In genomic region chr14:70809238-70810214, GRCh38 we compare ENCODE assay signal across 8 cellular contexts. TPM values are rescaled to one million over a fixed set of nuclear protein-coding genes. Genes with fewer than 3 reads are reported as not detected.
DNase-seq lines count a peak whose midpoint lies in the region; ATAC-seq and TF ChIP-seq lines count a peak whose summit lies in the region.

Gene MAP3K9 (minus strand): TSS chr14:70809513. CDS start chr14:70809171, 342 bp downstream.

- ATAC-seq in GM18505 (IDR thresholded peaks at IDR 0.05; ENCODE audit: unreplicated experiment) = peak; percentile 81
- ATAC-seq in HG02938 (IDR thresholded peaks at IDR 0.05; ENCODE audit: unreplicated experiment) = peak; percentile 83
- peak; percentile 90 to 92 for ATAC-seq in gastrocnemius medialis

- in situ Hi-C loops in gastrocnemius medialis (cut with MboI; ENCODE audit: low sequenced_read_pairs in 4 of 4) = loop anchor here in 3 of 4 donors (10.0 to 25.0 kb wide), 4 partner anchors 153 to 205 kb away; partner anchors contain the start of gene MED6 (in 1 of the 3)

- intact Hi-C loops in gastrocnemius medialis (cut with DNase I; ENCODE audit: low total_unique reads) = loop anchor here (1.0 to 5.0 kb wide), 4 partner anchors 8 to 167 kb away; partner anchors contain the start of gene TTC9

- TF ChIP-seq POLR2A in GM18505 (IDR thresholded peaks at IDR 0.05; ENCODE audit: borderline replicate concordance, extremely low read depth, insufficient read depth, insufficient read length) = no peak
- TF ChIP-seq POLR2A in gastrocnemius medialis (IDR thresholded peaks at IDR 0.05) = peak; percentile 53 to 62

- peak; percentile 99 for DNase-seq in NCI-H1694 treated with DMSO at 0.1 percent for 48 hours (lab: John Stamatoyannopoulos, UW)
- peak; percentile 83 to 98 (median 85) for DNase-seq in T-helper 2 cell
- peak; percentile 99 for DNase-seq in astrocyte of the hippocampus (ENCODE audit: low read depth, low spot score)
- peak; percentile 78 for DNase-seq in iPS DF 4.7 (ENCODE audit: extremely low read depth, low spot score)
- DNase-seq in gastrocnemius medialis = peak; percentile 77 to 95
- DNase-seq in OCI-M1 (lab: John Stamatoyannopoulos, UW) = no peak

- no peaks in the 10 kb centered on the region for H3K9me3 ChIP-seq in gastrocnemius medialis

- peak within 1 kb of the TSS; percentile 62 to 85 (median 76) for H3K4me3 ChIP-seq in gastrocnemius medialis

- H3K36me3 ChIP-seq in gastrocnemius medialis = no peaks in the 10 kb centered on the region

- H3K27me3 ChIP-seq in gastrocnemius medialis = peaks cover 0 to 7% (median 0%) of the 10 kb centered on the region in 3 donors

- H3K4me1 ChIP-seq in gastrocnemius medialis = peaks cover 6 to 10% of the 10 kb centered on the region in 2 donors

- no peak for TF ChIP-seq CTCF in gastrocnemius medialis (IDR thresholded peaks at IDR 0.05 in 4 of 5, conservative IDR thresholded peaks at IDR 0.05 in 1 of 5)

- peak within 1 kb of the TSS; percentile 49 to 84 (median 80) for H3K27ac ChIP-seq in gastrocnemius medialis

RNA-seq across cellular contexts. Expression of gene MAP3K9, which starts in this region (rescaled TPM):
- 1 to 10 TPM; 2.4 to 5.0 (median 2.5) TPM for total RNA-seq in gastrocnemius medialis
